Comparison of ENCODE assay signal across 15 cellular contexts in the genomic region with DNA sequence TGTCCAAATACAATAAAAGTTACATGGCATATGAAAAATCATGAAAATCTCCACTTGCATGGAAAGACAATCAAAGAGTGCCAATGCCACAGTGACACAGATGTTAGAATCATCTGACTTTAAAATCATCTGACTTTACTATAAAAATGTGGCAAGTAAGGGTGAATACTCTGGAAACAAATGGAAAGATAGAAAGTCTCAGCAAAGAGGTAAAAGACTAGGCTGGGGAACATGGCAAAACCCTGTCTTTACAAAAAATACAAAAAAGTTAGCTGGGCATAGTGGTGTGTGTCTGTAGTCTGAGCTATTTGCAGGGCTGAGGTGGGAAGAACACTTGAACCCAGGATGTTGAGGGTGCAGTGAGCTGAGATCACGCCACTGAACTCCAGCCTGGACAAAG. TPM values are rescaled to one million over a fixed set of nuclear protein-coding genes. Genes with fewer than 3 reads are reported as not detected.
DNase-seq lines count a peak whose midpoint lies in the region; ATAC-seq and TF ChIP-seq lines count a peak whose summit lies in the region.
"Had no signal": no experiment of that assay in that cellular context is flagged by ENCODE, and none has a peak within 500 bp of the region (broad histone marks: within the 10 kb centered on the region; RNA-seq: fewer than 3 reads in every experiment).

No MANE protein-coding gene starts in this region.

- H3K27me3 Mint-ChIP-seq in type B pancreatic cell = no peaks in the 10 kb centered on the region

- H3K9me3 ChIP-seq in right atrium auricular region (peaks cover 0 to 7% of the 10 kb centered on the region in 2 donors), HEK293 (ENCODE audit: control insufficient read depth, insufficient read depth, low read depth, low read length) (peaks cover 3% of the 10 kb centered on the region; the same call in 1 of the 2 replicates), skeletal muscle tissue (ENCODE audit: control insufficient read depth in 3 of 3, low read length in 3 of 3) (no peaks in the 10 kb centered on the region)
- H3K9me3 ChIP-seq: BE2C had no signal

- DNase-seq in right atrium auricular region (ENCODE audit: low spot score) (no peak), left ventricle myocardium superior (no peak), left lobe of liver (ENCODE audit: low spot score) (peak; percentile 10), type B pancreatic cell (ENCODE audit: extremely low spot score, unreplicated experiment) (no peak), HuH-7.5 (ENCODE audit: low spot score) (no peak)
- DNase-seq: C1 segment of cervical spinal cord had no signal

- H3K36me3 Mint-ChIP-seq in type B pancreatic cell = peaks cover 12% of the 10 kb centered on the region

- intact Hi-C loops in left ventricle myocardium superior (cut with micrococcal nuclease) = no loop called here

- TF ChIP-seq CTCF in right atrium auricular region (IDR thresholded peaks at IDR 0.05) (no peak), HEK293 (tag by site-specific recombination; IDR thresholded peaks at IDR 0.05) (no peak), type B pancreatic cell (conservative IDR thresholded peaks at IDR 0.05) (no peak)

- no peaks in the 10 kb centered on the region for H3K36me3 ChIP-seq in right atrium auricular region
- H3K36me3 ChIP-seq in HEK293 (ENCODE audit: control insufficient read depth in 2 of 2, insufficient read depth in 1 of 2, low read length in 2 of 2) = no peaks in the 10 kb centered on the region
- H3K36me3 ChIP-seq in skeletal muscle tissue (ENCODE audit: control insufficient read depth in 3 of 3, insufficient read depth in 3 of 3, low read length in 3 of 3) = peaks cover 5 to 18% (median 15%) of the 10 kb centered on the region in 3 donors
- H3K36me3 ChIP-seq: BE2C, HAP-1 had no signal

- no peaks in the 10 kb centered on the region for H3K4me1 Mint-ChIP-seq in type B pancreatic cell (ENCODE audit: unreplicated experiment)
- H3K4me1 Mint-ChIP-seq: CD4-positive, CD25-positive, alpha-beta regulatory T cell; CD8-positive, alpha-beta memory T cell had no signal

- H3K4me3 Mint-ChIP-seq in type B pancreatic cell = no peak overlapping the region
- H3K4me3 Mint-ChIP-seq: CD4-positive, CD25-positive, alpha-beta regulatory T cell; CD8-positive, alpha-beta memory T cell had no signal

- H3K9me3 Mint-ChIP-seq in type B pancreatic cell = no peaks in the 10 kb centered on the region

- H3K27ac Mint-ChIP-seq in type B pancreatic cell = no peak overlapping the region
- H3K27ac Mint-ChIP-seq: CD4-positive, CD25-positive, alpha-beta regulatory T cell; CD8-positive, alpha-beta memory T cell had no signal

- no peak for ATAC-seq in left ventricle myocardium superior
- ATAC-seq in left lobe of liver = no peak

- POLR2A ChIA-PET in HEK293 (lab: Yijun Ruan, JAX) = no interaction called here

- no peak overlapping the region for H3K4me3 ChIP-seq in right atrium auricular region
- H3K4me3 ChIP-seq in HEK293 (ENCODE audit: low read depth, low read length) = no peak overlapping the region
- H3K4me3 ChIP-seq in skeletal muscle tissue (ENCODE audit: low read length in 3 of 3) = no peak overlapping the region
- H3K4me3 ChIP-seq: GM23248, HAP-1 had no signal

- no peak overlapping the region for H3K9ac ChIP-seq in skeletal muscle tissue (ENCODE audit: low read depth in 1 of 3, low read length in 3 of 3)
- H3K9ac ChIP-seq: GM23248 had no signal

- H3K4me1 ChIP-seq in right atrium auricular region (peaks cover 0 to 8% of the 10 kb centered on the region in 2 donors), HEK293 (ENCODE audit: control insufficient read depth, insufficient read depth, low read length) (no peaks in the 10 kb centered on the region), skeletal muscle tissue (ENCODE audit: control insufficient read depth in 3 of 3, insufficient read depth in 3 of 3, low read length in 3 of 3) (peaks cover 21 to 29% (median 26%) of the 10 kb centered on the region in 3 donors)
- H3K4me1 ChIP-seq: BE2C had no signal

- CTCF ChIA-PET in HEK293 (lab: Yijun Ruan, JAX) = interaction anchor here (0.8 to 3.2 kb wide), 13 partner anchors 11 to 198 kb away, joined by 3 to 24 read pairs (median 6); no protein-coding TSS in a partner anchor

- H3K27ac ChIP-seq in right atrium auricular region (peak overlapping the region; percentile 60 to 89), HEK293 (ENCODE audit: extremely low read depth, low read depth, low read length) (no peak overlapping the region), skeletal muscle tissue (ENCODE audit: low read depth, low read length) (peak overlapping the region; percentile 25)
- H3K27ac ChIP-seq: GM23248, HL-60 had no signal

- H3K27me3 ChIP-seq in right atrium auricular region (no peaks in the 10 kb centered on the region), skeletal muscle tissue (ENCODE audit: control insufficient read depth in 3 of 3, insufficient read depth in 3 of 3, low read length in 3 of 3) (no peaks in the 10 kb centered on the region)
- H3K27me3 ChIP-seq: BE2C had no signal

TF ChIP-seq in HEK293, 187 proteins besides CTCF, POLR2A, EP300 and RAD21:
- TF ChIP-seq ZNF184 (tag by site-specific recombination; IDR thresholded peaks at IDR 0.05) (peak; percentile 88), ZNF670 (tag by site-specific recombination; IDR thresholded peaks at IDR 0.05; ENCODE audit: low read depth) (no peak)

RNA-seq across cellular contexts. Expression of a gene that starts 29.1 kb away (rescaled TPM):
- total RNA-seq in right atrium auricular region = 10 to 100 TPM; 51.0 to 99.0 TPM
- total RNA-seq in left ventricle myocardium superior = 118 TPM
- 2.7 TPM for total RNA-seq in left lobe of liver
- 33.4 TPM for total RNA-seq in skeletal muscle tissue
- 9.6 and 10.8 TPM in 2 replicates for total RNA-seq in type B pancreatic cell (ENCODE audit: low replicate concordance)

RNA-seq across cellular contexts. Expression of a gene that starts 38.2 kb away (rescaled TPM):
- total RNA-seq in right atrium auricular region (under 1 TPM in 1 of 2 donors, not detected in 1; 0.12 TPM), left ventricle myocardium superior (0.50 TPM), left lobe of liver (64.6 TPM), skeletal muscle tissue (0.52 TPM), type B pancreatic cell (ENCODE audit: low replicate concordance) (0.19 and 0.31 TPM in 2 replicates)
- total RNA-seq: A172; CD4-positive, CD25-positive, alpha-beta regulatory T cell; CD8-positive, alpha-beta memory T cell; GM23248 had no signal

Comparison
In these comparisons a context has a peak if more than half of its experiments do, and no peak if none do; other contexts are left out.
1. RNA of a gene that starts 38.2 kb away (total RNA-seq): 64.6 TPM in left lobe of liver (single experiment); 0.52 TPM in skeletal muscle tissue (single experiment), 0.50 TPM in left ventricle myocardium superior (single experiment), 0.19 to 0.31 TPM in type B pancreatic cell and 0.12 TPM in right atrium auricular region; every median in the first group is over 10 times any median in the second.